ENCODE assay signal across 14 cellular contexts in the genomic region with DNA sequence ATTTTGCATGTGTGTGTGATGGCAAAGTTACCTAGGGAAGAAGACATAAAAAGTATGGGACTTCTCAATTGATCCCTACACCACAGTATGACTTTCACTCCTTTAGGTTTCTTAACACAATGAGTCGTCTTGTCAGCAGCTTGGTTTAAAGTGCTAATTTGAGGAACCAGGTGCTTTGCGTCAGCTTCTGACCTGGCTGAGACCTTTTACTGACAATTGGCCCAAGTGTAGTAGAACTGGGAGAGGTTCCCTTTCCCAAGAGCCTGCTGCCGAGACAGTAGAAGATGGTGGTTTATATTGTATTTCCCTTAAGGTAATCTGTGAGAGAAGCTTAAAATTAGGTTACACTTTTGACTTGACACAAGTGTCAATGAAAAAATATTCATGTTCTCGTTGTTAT. TPM values are rescaled to one million over a fixed set of nuclear protein-coding genes. Genes with fewer than 3 reads are reported as not detected.
DNase-seq lines count a peak whose midpoint lies in the region; ATAC-seq and TF ChIP-seq lines count a peak whose summit lies in the region.
"Had no signal": no experiment of that assay in that cellular context is flagged by ENCODE, and none has a peak within 500 bp of the region (broad histone marks: within the 10 kb centered on the region; RNA-seq: fewer than 3 reads in every experiment).

No MANE protein-coding gene starts in this region.

- no peak overlapping the region for H2AFZ ChIP-seq in PC-9

- no peak for TF ChIP-seq CTCF in PC-9 (conservative IDR thresholded peaks at IDR 0.05)
- TF ChIP-seq CTCF in right atrium auricular region (IDR thresholded peaks at IDR 0.05) = no peak
- no peak for TF ChIP-seq CTCF in testis (IDR thresholded peaks at IDR 0.05)
- TF ChIP-seq CTCF in tibial nerve (IDR thresholded peaks at IDR 0.05) = no peak

- H3K4me3 ChIP-seq in PC-9 = no peak overlapping the region
- no peak overlapping the region for H3K4me3 ChIP-seq in right atrium auricular region
- H3K4me3 ChIP-seq in testis = no peak overlapping the region
- no peak overlapping the region for H3K4me3 ChIP-seq in tibial nerve
- H3K4me3 ChIP-seq: mucosa of descending colon, SJCRH30, tibial artery had no signal

- DNase-seq in activated CD4-positive, alpha-beta T cell treated with anti-CD3 and anti-CD28 coated beads for 36 hours = no peak
- no peak for DNase-seq in activated CD4-positive, alpha-beta T cell treated with anti-CD3 and anti-CD28 coated beads for 4 hours
- DNase-seq in PC-9 (no peak), right atrium auricular region (ENCODE audit: low spot score) (no peak), testis (no peak), immature natural killer cell (no peak), tibial nerve (ENCODE audit: low spot score in 2 of 2) (no peak)
- DNase-seq: activated naive CD4-positive, alpha-beta T cell; mucosa of descending colon; NCI-H2107; NCI-H774; SJCRH30; tibial artery had no signal

- WGBS in testis, 2 donors = 64 to 76% methylated on average over 4 of the region's 4 CpGs
- 63 to 73% methylated on average over 4 of the region's 4 CpGs for WGBS in tibial nerve, 2 donors

- H3K79me2 ChIP-seq in PC-9 (ENCODE audit: low read depth) = peaks cover 95% of the 10 kb centered on the region

- no peaks in the 10 kb centered on the region for H3K36me3 Mint-ChIP-seq in activated CD4-positive, alpha-beta T cell treated with anti-CD3 and anti-CD28 coated beads for 36 hours (ENCODE audit: low read depth)
- peaks cover 0 to 3% (median 0%) of the 10 kb centered on the region in 3 donors for H3K36me3 Mint-ChIP-seq in immature natural killer cell

- no peaks in the 10 kb centered on the region for H3K27me3 ChIP-seq in PC-9 (ENCODE audit: insufficient read depth, low read depth)
- H3K27me3 ChIP-seq in right atrium auricular region = no peaks in the 10 kb centered on the region
- H3K27me3 ChIP-seq in testis = no peaks in the 10 kb centered on the region
- no peaks in the 10 kb centered on the region for H3K27me3 ChIP-seq in tibial nerve
- H3K27me3 ChIP-seq: SJCRH30, tibial artery had no signal

- peak overlapping the region; percentile 94 for H3K4me2 ChIP-seq in PC-9

- H3K4me1 Mint-ChIP-seq in activated CD4-positive, alpha-beta T cell treated with anti-CD3 and anti-CD28 coated beads for 36 hours = peaks cover 42% of the 10 kb centered on the region
- H3K4me1 Mint-ChIP-seq in immature natural killer cell = peaks cover 25 to 36% of the 10 kb centered on the region in 2 donors

- H3K36me3 ChIP-seq in PC-9 (ENCODE audit: low read depth) = no peaks in the 10 kb centered on the region
- H3K36me3 ChIP-seq in right atrium auricular region = no peaks in the 10 kb centered on the region
- H3K36me3 ChIP-seq in testis (ENCODE audit: low read depth, missing control alignments) = no peaks in the 10 kb centered on the region
- H3K36me3 ChIP-seq in tibial nerve = no peaks in the 10 kb centered on the region
- H3K36me3 ChIP-seq: SJCRH30, tibial artery had no signal

- ATAC-seq in activated CD4-positive, alpha-beta T cell treated with anti-CD3 and anti-CD28 coated beads for 36 hours = no peak
- no peak for ATAC-seq in HG02938 (IDR thresholded peaks at IDR 0.05; ENCODE audit: unreplicated experiment)
- ATAC-seq: mucosa of descending colon had no signal

- H3K9me2 ChIP-seq in PC-9 (ENCODE audit: insufficient read depth) = no peaks in the 10 kb centered on the region

- no peaks in the 10 kb centered on the region for H4K20me1 ChIP-seq in PC-9 (ENCODE audit: insufficient read depth)

- peak overlapping the region; percentile 27 for H3K27ac Mint-ChIP-seq in activated CD4-positive, alpha-beta T cell treated with anti-CD3 and anti-CD28 coated beads for 36 hours
- no peak overlapping the region for H3K27ac Mint-ChIP-seq in immature natural killer cell

- H3K27ac ChIP-seq in PC-9 (peak overlapping the region; percentile 86), right atrium auricular region (peak overlapping the region; percentile 56 to 76), testis (peak overlapping the region; percentile 1 to 37), tibial nerve (no peak overlapping the region)
- H3K27ac ChIP-seq: SJCRH30, tibial artery had no signal

- POLR2A ChIA-PET in activated CD4-positive, alpha-beta T cell treated with anti-CD3 and anti-CD28 coated beads for 36 hours (lab: Charles Lee) = interaction anchor here (0.6 kb wide), 1 partner anchor 28 kb away, joined by 5 read pairs; no protein-coding TSS in a partner anchor
- POLR2A ChIA-PET in PC-9 (lab: Charles Lee; ENCODE audit: unreplicated experiment) = interaction anchor here (0.7 kb wide), 1 partner anchor 287 kb away, joined by 3 read pairs; a partner anchor contains a TSS

- TF ChIP-seq EP300 in tibial nerve (IDR thresholded peaks at IDR 0.05) = no peak

- H3F3A ChIP-seq in PC-9 (ENCODE audit: insufficient read depth, low read depth) = peaks cover 48% of the 10 kb centered on the region

- no peaks in the 10 kb centered on the region for H3K27me3 Mint-ChIP-seq in activated CD4-positive, alpha-beta T cell treated with anti-CD3 and anti-CD28 coated beads for 36 hours
- H3K27me3 Mint-ChIP-seq in immature natural killer cell (ENCODE audit: low read depth in 3 of 3) = peaks cover 0 to 12% (median 2%) of the 10 kb centered on the region in 3 donors

- CTCF ChIA-PET in activated CD4-positive, alpha-beta T cell treated with anti-CD3 and anti-CD28 coated beads for 36 hours (lab: Charles Lee) = interaction anchor here (0.5 to 2.4 kb wide), 9 partner anchors 9 to 1432 kb away, joined by 3 to 8 read pairs (median 4); a partner anchor contains a TSS
- CTCF ChIA-PET in PC-9 (lab: Charles Lee) = no interaction called here

- H3K9me3 ChIP-seq in PC-9 (ENCODE audit: insufficient read depth, low read depth) (no peaks in the 10 kb centered on the region), right atrium auricular region (no peaks in the 10 kb centered on the region), testis (no peaks in the 10 kb centered on the region), tibial nerve (no peaks in the 10 kb centered on the region)
- H3K9me3 ChIP-seq: mucosa of descending colon, SJCRH30, tibial artery had no signal

- BruUV-seq in PC-9 (replicated peaks; lab: Mats Ljungman, UMichigan) = TSS peak; percentile 23

- peaks cover 69% of the 10 kb centered on the region for H3K4me1 ChIP-seq in PC-9 (replicated peaks; ENCODE audit: insufficient read depth)
- H3K4me1 ChIP-seq in right atrium auricular region = peaks cover 0 to 22% of the 10 kb centered on the region in 2 donors
- H3K4me1 ChIP-seq in testis = peaks cover 35% of the 10 kb centered on the region
- peaks cover 0 to 17% (median 0%) of the 10 kb centered on the region in 4 donors for H3K4me1 ChIP-seq in tibial nerve
- H3K4me1 ChIP-seq: SJCRH30 had no signal

- H3K9me3 Mint-ChIP-seq in activated CD4-positive, alpha-beta T cell treated with anti-CD3 and anti-CD28 coated beads for 36 hours (ENCODE audit: low read depth) = no peaks in the 10 kb centered on the region
- no peaks in the 10 kb centered on the region for H3K9me3 Mint-ChIP-seq in immature natural killer cell

- H3K4me3 Mint-ChIP-seq in activated CD4-positive, alpha-beta T cell treated with anti-CD3 and anti-CD28 coated beads for 36 hours = no peak overlapping the region
- no peak overlapping the region for H3K4me3 Mint-ChIP-seq in immature natural killer cell

- intact Hi-C loops in activated CD4-positive, alpha-beta T cell treated with anti-CD3 and anti-CD28 coated beads for 36 hours (cut with DNase I, micrococcal nuclease) = loop anchor here (5.0 kb wide), 3 partner anchors 34 to 49 kb away; no protein-coding TSS in a partner anchor
- intact Hi-C loops in PC-9 (cut with micrococcal nuclease; ENCODE audit: unreplicated experiment) (loop anchor here (1.0 kb wide), 1 partner anchor 63 kb away; no protein-coding TSS in a partner anchor), testis (cut with DNase I; ENCODE audit: low total_unique reads) (no loop called here)

- TF ChIP-seq POLR2A in testis (IDR thresholded peaks at IDR 0.05) (no peak), tibial nerve (IDR thresholded peaks at IDR 0.05) (no peak)

RNA-seq across cellular contexts. Expression of a gene that starts 54.9 kb away (rescaled TPM):
- total RNA-seq in activated CD4-positive, alpha-beta T cell treated with anti-CD3 and anti-CD28 coated beads for 36 hours = under 1 TPM in 1 of 2 experiments, not detected in 1; 0.21 TPM
- 1.1 and 1.3 TPM in 2 replicates for total RNA-seq in PC-9 (2021)
- 10 to 100 TPM; 28.8 to 65.6 TPM for total RNA-seq in right atrium auricular region
- 10 to 100 TPM in 1 of 2 donors, 1 to 10 TPM in 1; 5.0 to 14.4 TPM for total RNA-seq in testis
- 4.2 TPM for polyA plus RNA-seq in testis (ENCODE audit: insufficient read depth, low read depth, low replicate concordance)
- polyA plus RNA-seq in immature natural killer cell = under 1 TPM in 2 of 3 donors, not detected in 1; 0.10 to 0.16 TPM
- total RNA-seq in tibial nerve = 10 to 100 TPM; 20.1 to 48.7 (median 27.7) TPM

Comparison
In these comparisons a context has a peak if more than half of its experiments do, and no peak if none do; other contexts are left out.
1. H3K27ac ChIP-seq: peak in PC-9 (single experiment), right atrium auricular region (2 of 2) and testis (2 of 2); none in tibial nerve (0 of 4).